Comparison of ENCODE assay signal across 8 cellular contexts in genomic region chr11:13278620-13279486, GRCh38. TPM values are rescaled to one million over a fixed set of nuclear protein-coding genes. Genes with fewer than 3 reads are reported as not detected.
DNase-seq lines count a peak whose midpoint lies in the region; ATAC-seq, FAIRE-seq and TF ChIP-seq lines count a peak whose summit lies in the region.

No MANE protein-coding gene starts in this region.

- H3K4me1 ChIP-seq in breast epithelium: no peaks in the 10 kb centered on the region
- H3K4me1 ChIP-seq in lower lobe of right lung: peaks cover 30% of the 10 kb centered on the region

- H3K36me3 ChIP-seq in breast epithelium: no peaks in the 10 kb centered on the region
- H3K36me3 ChIP-seq in lower lobe of right lung: no peaks in the 10 kb centered on the region

- DNase-seq in ELF-1 (ENCODE audit: low read depth, low spot score) (peak; percentile 50), HL-60 (ENCODE audit: low read depth in 1 of 2, low spot score in 1 of 2) (no peak), breast epithelium (ENCODE audit: low spot score in 2 of 2) (no peak), lower lobe of right lung (peak; percentile 55), type B pancreatic cell (ENCODE audit: extremely low spot score, unreplicated experiment) (no peak), Kasumi-1 (lab: John Stamatoyannopoulos, UW) (no peak), HTR-8/SVneo (ENCODE audit: insufficient read length, low spot score) (no peak)

- no peak for FAIRE-seq in HTR-8/SVneo (lab: Jason Lieb, UNC)

- H3K9me3 Mint-ChIP-seq in type B pancreatic cell: no peaks in the 10 kb centered on the region

- TF ChIP-seq CTCF in HL-60 (IDR thresholded peaks at IDR 0.05; ENCODE audit: insufficient read depth, low read length) (no peak), breast epithelium (IDR thresholded peaks at IDR 0.05) (no peak), lower lobe of right lung (IDR thresholded peaks at IDR 0.05) (no peak), type B pancreatic cell (conservative IDR thresholded peaks at IDR 0.05) (no peak)

- H3K9me3 ChIP-seq in breast epithelium: no peaks in the 10 kb centered on the region
- H3K9me3 ChIP-seq in lower lobe of right lung: no peaks in the 10 kb centered on the region

- intact Hi-C loops in breast epithelium (cut with DNase I; ENCODE audit: low total_unique reads): no loop called here
- intact Hi-C loops in lower lobe of right lung (cut with DNase I): no loop called here

- no peak for TF ChIP-seq POLR2A in breast epithelium (IDR thresholded peaks at IDR 0.05)

- peak in 1 of 2 donors; percentile 3 for ATAC-seq in lower lobe of right lung
- ATAC-seq in GM21529 (IDR thresholded peaks at IDR 0.05; ENCODE audit: unreplicated experiment): no peak

- H3K36me3 Mint-ChIP-seq in type B pancreatic cell: no peaks in the 10 kb centered on the region

- peak overlapping the region; percentile 87 for H3K4me3 Mint-ChIP-seq in type B pancreatic cell

- H3K27me3 ChIP-seq in HL-60 (ENCODE audit: insufficient read depth, poor library complexity, severe bottlenecking) (peaks cover 17% of the 10 kb centered on the region), breast epithelium (no peaks in the 10 kb centered on the region), lower lobe of right lung (ENCODE audit: low read depth) (peaks cover 10% of the 10 kb centered on the region)

- H3K4me3 ChIP-seq in HL-60 (replicated peaks; ENCODE audit: insufficient read depth, low read length) (peak overlapping the region; percentile 92), breast epithelium (peak overlapping the region; percentile 98 to 99 (median 99)), lower lobe of right lung (peak overlapping the region; percentile 100)

- no peak overlapping the region for H3K27ac ChIP-seq in HL-60 (replicated peaks)
- peak overlapping the region; percentile 97 to 99 for H3K27ac ChIP-seq in breast epithelium
- peak overlapping the region; percentile 87 for H3K27ac ChIP-seq in lower lobe of right lung

- H3K27me3 Mint-ChIP-seq in type B pancreatic cell: peaks cover 88% of the 10 kb centered on the region

- peaks cover 14% of the 10 kb centered on the region for H3K4me1 Mint-ChIP-seq in type B pancreatic cell (ENCODE audit: unreplicated experiment)

- H3K27ac Mint-ChIP-seq in type B pancreatic cell: peak overlapping the region; percentile 2

RNA-seq across cellular contexts. Expression of gene BMAL1, which starts 1.3 kb away (rescaled TPM):
- 10 to 100 TPM; 42.0 to 57.5 (median 48.8) TPM for total RNA-seq in breast epithelium
- 25.2 TPM for total RNA-seq in lower lobe of right lung
- total RNA-seq in type B pancreatic cell (ENCODE audit: low replicate concordance): 7.3 and 9.5 TPM in 2 replicates

Comparison
In these comparisons a context has a peak if more than half of its experiments do, and no peak if none do; other contexts are left out.
1. DNase-seq: peak in ELF-1 (single experiment) and lower lobe of right lung (single experiment); none in HL-60 (0 of 2), breast epithelium (0 of 2), type B pancreatic cell (single experiment), Kasumi-1 (0 of 2) and HTR-8/SVneo (single experiment).
2. Peak in every context shown above with its lines, with median percentiles within 50 percentile points of each other: H3K4me3 ChIP-seq.